In genomic region chrX:15737957-15738685, GRCh38 we compare ENCODE assay signal across 8 cellular contexts. TPM values are rescaled to one million over a fixed set of nuclear protein-coding genes. Genes with fewer than 3 reads are reported as not detected.
DNase-seq lines count a peak whose midpoint lies in the region; ATAC-seq, FAIRE-seq and TF ChIP-seq lines count a peak whose summit lies in the region.

CA5B (plus strand) TSS chrX:15738270; CDS start chrX:15750024, 11,754 bp downstream.

- no peaks in the 10 kb centered on the region for H3K36me3 ChIP-seq in kidney epithelial cell (ENCODE audit: control insufficient read depth, insufficient read depth, low read length)

- H3K27me3 ChIP-seq in kidney epithelial cell (ENCODE audit: control insufficient read depth, insufficient read depth, low read length): no peaks in the 10 kb centered on the region

- TF ChIP-seq POLR2A in GM12891 (IDR thresholded peaks at IDR 0.05; ENCODE audit: low read depth, low read length): no peak

- peak within 1 kb of the TSS; percentile 63 for H3K4me3 ChIP-seq in choroid plexus epithelial cell (ENCODE audit: low read depth, low read length)
- peak within 1 kb of the TSS; percentile 59 for H3K4me3 ChIP-seq in kidney epithelial cell (ENCODE audit: low read depth, low read length)

- ATAC-seq in HG02678 (IDR thresholded peaks at IDR 0.05; ENCODE audit: unreplicated experiment): peak; percentile 93

- DNase-seq in GM12891 (ENCODE audit: insufficient read length, low spot score) (peak; percentile 49), NCI-H146 treated with DMSO at 0.1 percent for 48 hours (lab: John Stamatoyannopoulos, UW; ENCODE audit: unreplicated experiment) (peak; percentile 87), choroid plexus epithelial cell (ENCODE audit: low read depth) (peak; percentile 88), kidney epithelial cell (ENCODE audit: low read depth) (peak; percentile 73), middle frontal gyrus (ENCODE audit: extremely low spot score, low spot score) (no peak)
- DNase-seq in activated CD4-positive, alpha-beta T cell treated with anti-CD3 and anti-CD28 coated beads for 24 hours (ENCODE audit: low read depth in 2 of 2): peak; percentile 86 to 99
- DNase-seq in stimulated activated CD4-positive, alpha-beta T cell treated with anti-CD3 and anti-CD28 coated beads, Interleukin-1b, Interleukin-23, amount 100 ng/mL, for 4 hours (ENCODE audit: low read depth in 2 of 2): peak; percentile 87 to 100

- peak; percentile 98 for FAIRE-seq in GM12891 (lab: Jason Lieb, UNC)

- TF ChIP-seq CTCF in choroid plexus epithelial cell (conservative IDR thresholded peaks at IDR 0.05; ENCODE audit: low read depth, low read length): no peak
- TF ChIP-seq CTCF in kidney epithelial cell (IDR thresholded peaks at IDR 0.05; ENCODE audit: insufficient read depth, low read length, poor library complexity, severe bottlenecking): no peak

TF ChIP-seq in GM12891, 5 proteins besides CTCF, POLR2A, EP300 and RAD21:
- no peak for TF ChIP-seq TAF1 (IDR thresholded peaks at IDR 0.05; ENCODE audit: low read depth, low read length)
- TF ChIP-seq POLR2AphosphoS5 (IDR thresholded peaks at IDR 0.05; ENCODE audit: low read depth, low read length): no peak
- no peak for TF ChIP-seq PAX5 (IDR thresholded peaks at IDR 0.05; ENCODE audit: insufficient read depth, low read length, severe bottlenecking)
- no peak for TF ChIP-seq POU2F2 (IDR thresholded peaks at IDR 0.05; ENCODE audit: low read depth, low read length)
- TF ChIP-seq SPI1 (IDR thresholded peaks at IDR 0.05; ENCODE audit: low read depth, low read length): no peak
TF ChIP-seq in GM12891: peak in this region for 0.

RNA-seq across cellular contexts. Expression of gene CA5B, which starts in this region (rescaled TPM):
- polyA plus RNA-seq in GM12891 (2012; ENCODE audit: low read depth, missing spikeins): 1.8 TPM
- total RNA-seq in kidney epithelial cell: 6.1 and 8.4 TPM in 2 replicates
